1 cellular context compared by ENCODE assay signal in the genomic region with DNA sequence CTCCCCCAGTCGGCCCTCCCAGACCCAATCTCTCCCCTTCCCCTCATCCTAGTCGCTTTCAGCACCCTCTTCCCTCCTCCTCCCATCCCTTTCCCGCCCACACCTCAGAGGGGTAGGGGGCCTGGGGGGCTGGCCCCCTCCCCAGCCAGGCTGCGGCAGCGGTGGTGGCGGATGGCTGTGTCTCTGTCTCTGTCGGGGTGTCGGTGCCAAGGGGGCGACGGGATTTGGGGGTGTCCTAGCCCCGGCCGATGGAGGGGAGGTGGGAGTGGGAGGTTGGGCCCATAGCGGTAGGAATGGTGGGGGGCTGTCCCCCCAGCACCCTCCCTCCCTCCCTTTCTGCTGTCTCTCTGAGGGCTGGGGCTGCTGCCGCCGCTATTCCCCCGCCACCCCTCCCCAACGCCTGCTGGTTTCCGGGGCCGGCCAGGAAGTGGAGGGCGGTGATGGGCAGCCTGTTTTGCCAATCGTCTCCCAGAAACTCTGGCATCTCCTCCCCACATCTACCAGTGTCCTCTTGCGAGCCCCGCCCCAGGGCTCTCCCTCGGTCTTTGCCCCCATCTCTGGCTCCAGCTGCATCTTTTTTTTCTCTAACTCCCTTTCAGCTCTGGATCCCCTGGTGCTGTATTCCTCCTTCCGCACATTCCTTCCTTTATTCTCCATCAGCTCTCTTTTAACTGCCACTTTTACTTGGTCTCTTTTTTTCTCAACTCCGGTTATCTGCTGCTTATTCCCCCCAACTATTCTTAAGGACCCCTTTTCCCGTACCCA.
TF ChIP-seq lines count a peak whose summit lies in the region.

TSS of gene AGPAT1 (minus strand) at position 374 of the 765 bp plus-strand sequence. CDS start 4,588 bp downstream, outside the sequence.

TF ChIP-seq in K562, 482 proteins besides CTCF, POLR2A, EP300 and RAD21 (continued from another document and continues in another):
- TF ChIP-seq CCAR2 (IDR thresholded peaks at IDR 0.05; ENCODE audit: low read depth, low read length): no peak
- peak; percentile 77 for TF ChIP-seq RBFOX2 (IDR thresholded peaks at IDR 0.05; ENCODE audit: low read depth, low read length)
- TF ChIP-seq ZNF551 (CRISPR knock-in tag; IDR thresholded peaks at IDR 0.05): no peak
- TF ChIP-seq HMG20A (CRISPR knock-in tag; conservative IDR thresholded peaks at IDR 0.05): no peak
- TF ChIP-seq, protein P1, sequence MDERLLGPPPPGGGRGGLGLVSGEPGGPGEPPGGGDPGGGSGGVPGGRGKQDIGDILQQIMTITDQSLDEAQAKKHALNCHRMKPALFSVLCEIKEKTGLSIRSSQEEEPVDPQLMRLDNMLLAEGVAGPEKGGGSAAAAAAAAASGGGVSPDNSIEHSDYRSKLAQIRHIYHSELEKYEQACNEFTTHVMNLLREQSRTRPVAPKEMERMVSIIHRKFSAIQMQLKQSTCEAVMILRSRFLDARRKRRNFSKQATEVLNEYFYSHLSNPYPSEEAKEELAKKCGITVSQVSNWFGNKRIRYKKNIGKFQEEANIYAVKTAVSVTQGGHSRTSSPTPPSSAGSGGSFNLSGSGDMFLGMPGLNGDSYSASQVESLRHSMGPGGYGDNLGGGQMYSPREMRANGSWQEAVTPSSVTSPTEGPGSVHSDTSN (CRISPR knock-in tag; IDR thresholded peaks at IDR 0.05; ENCODE audit: low read depth): peak; percentile 96
- TF ChIP-seq, protein P1 (tag; conservative IDR thresholded peaks at IDR 0.05; ENCODE audit: low read depth): no peak
- peak; percentile 86 for TF ChIP-seq SP2 (IDR thresholded peaks at IDR 0.05; ENCODE audit: extremely low read depth, low read depth, low read length, poor library complexity, severe bottlenecking)
- TF ChIP-seq, protein P2, sequence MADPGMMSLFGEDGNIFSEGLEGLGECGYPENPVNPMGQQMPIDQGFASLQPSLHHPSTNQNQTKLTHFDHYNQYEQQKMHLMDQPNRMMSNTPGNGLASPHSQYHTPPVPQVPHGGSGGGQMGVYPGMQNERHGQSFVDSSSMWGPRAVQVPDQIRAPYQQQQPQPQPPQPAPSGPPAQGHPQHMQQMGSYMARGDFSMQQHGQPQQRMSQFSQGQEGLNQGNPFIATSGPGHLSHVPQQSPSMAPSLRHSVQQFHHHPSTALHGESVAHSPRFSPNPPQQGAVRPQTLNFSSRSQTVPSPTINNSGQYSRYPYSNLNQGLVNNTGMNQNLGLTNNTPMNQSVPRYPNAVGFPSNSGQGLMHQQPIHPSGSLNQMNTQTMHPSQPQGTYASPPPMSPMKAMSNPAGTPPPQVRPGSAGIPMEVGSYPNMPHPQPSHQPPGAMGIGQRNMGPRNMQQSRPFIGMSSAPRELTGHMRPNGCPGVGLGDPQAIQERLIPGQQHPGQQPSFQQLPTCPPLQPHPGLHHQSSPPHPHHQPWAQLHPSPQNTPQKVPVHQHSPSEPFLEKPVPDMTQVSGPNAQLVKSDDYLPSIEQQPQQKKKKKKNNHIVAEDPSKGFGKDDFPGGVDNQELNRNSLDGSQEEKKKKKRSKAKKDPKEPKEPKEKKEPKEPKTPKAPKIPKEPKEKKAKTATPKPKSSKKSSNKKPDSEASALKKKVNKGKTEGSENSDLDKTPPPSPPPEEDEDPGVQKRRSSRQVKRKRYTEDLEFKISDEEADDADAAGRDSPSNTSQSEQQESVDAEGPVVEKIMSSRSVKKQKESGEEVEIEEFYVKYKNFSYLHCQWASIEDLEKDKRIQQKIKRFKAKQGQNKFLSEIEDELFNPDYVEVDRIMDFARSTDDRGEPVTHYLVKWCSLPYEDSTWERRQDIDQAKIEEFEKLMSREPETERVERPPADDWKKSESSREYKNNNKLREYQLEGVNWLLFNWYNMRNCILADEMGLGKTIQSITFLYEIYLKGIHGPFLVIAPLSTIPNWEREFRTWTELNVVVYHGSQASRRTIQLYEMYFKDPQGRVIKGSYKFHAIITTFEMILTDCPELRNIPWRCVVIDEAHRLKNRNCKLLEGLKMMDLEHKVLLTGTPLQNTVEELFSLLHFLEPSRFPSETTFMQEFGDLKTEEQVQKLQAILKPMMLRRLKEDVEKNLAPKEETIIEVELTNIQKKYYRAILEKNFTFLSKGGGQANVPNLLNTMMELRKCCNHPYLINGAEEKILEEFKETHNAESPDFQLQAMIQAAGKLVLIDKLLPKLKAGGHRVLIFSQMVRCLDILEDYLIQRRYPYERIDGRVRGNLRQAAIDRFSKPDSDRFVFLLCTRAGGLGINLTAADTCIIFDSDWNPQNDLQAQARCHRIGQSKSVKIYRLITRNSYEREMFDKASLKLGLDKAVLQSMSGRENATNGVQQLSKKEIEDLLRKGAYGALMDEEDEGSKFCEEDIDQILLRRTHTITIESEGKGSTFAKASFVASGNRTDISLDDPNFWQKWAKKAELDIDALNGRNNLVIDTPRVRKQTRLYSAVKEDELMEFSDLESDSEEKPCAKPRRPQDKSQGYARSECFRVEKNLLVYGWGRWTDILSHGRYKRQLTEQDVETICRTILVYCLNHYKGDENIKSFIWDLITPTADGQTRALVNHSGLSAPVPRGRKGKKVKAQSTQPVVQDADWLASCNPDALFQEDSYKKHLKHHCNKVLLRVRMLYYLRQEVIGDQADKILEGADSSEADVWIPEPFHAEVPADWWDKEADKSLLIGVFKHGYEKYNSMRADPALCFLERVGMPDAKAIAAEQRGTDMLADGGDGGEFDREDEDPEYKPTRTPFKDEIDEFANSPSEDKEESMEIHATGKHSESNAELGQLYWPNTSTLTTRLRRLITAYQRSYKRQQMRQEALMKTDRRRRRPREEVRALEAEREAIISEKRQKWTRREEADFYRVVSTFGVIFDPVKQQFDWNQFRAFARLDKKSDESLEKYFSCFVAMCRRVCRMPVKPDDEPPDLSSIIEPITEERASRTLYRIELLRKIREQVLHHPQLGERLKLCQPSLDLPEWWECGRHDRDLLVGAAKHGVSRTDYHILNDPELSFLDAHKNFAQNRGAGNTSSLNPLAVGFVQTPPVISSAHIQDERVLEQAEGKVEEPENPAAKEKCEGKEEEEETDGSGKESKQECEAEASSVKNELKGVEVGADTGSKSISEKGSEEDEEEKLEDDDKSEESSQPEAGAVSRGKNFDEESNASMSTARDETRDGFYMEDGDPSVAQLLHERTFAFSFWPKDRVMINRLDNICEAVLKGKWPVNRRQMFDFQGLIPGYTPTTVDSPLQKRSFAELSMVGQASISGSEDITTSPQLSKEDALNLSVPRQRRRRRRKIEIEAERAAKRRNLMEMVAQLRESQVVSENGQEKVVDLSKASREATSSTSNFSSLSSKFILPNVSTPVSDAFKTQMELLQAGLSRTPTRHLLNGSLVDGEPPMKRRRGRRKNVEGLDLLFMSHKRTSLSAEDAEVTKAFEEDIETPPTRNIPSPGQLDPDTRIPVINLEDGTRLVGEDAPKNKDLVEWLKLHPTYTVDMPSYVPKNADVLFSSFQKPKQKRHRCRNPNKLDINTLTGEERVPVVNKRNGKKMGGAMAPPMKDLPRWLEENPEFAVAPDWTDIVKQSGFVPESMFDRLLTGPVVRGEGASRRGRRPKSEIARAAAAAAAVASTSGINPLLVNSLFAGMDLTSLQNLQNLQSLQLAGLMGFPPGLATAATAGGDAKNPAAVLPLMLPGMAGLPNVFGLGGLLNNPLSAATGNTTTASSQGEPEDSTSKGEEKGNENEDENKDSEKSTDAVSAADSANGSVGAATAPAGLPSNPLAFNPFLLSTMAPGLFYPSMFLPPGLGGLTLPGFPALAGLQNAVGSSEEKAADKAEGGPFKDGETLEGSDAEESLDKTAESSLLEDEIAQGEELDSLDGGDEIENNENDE (IDR thresholded peaks at IDR 0.05; ENCODE audit: low read depth, low read length): no peak
- 0 out of 2 replicates have a peak, but pooled peaks have one; percentile 22 for TF ChIP-seq JUND (IDR thresholded peaks at IDR 0.05; ENCODE audit: borderline replicate concordance, low read depth, low read length)
- TF ChIP-seq JUND (tag; IDR thresholded peaks at IDR 0.05; ENCODE audit: borderline replicate concordance, low read depth, low read length): peak; percentile 23; the same call in 1 of the 3 replicates
- TF ChIP-seq PHF20 (IDR thresholded peaks at IDR 0.05; ENCODE audit: partially characterized antibody): no peak
- peak; percentile 87; the same call in 1 of the 2 replicates for TF ChIP-seq TGIF2 (CRISPR knock-in tag; IDR thresholded peaks at IDR 0.05)
- no peak for TF ChIP-seq MAFF (IDR thresholded peaks at IDR 0.05; ENCODE audit: low read length)
- TF ChIP-seq ATF1 (CRISPR knock-in tag; IDR thresholded peaks at IDR 0.05): no peak
- TF ChIP-seq ATF1 (tag; IDR thresholded peaks at IDR 0.05): peak; percentile 47
- TF ChIP-seq, protein P3, sequence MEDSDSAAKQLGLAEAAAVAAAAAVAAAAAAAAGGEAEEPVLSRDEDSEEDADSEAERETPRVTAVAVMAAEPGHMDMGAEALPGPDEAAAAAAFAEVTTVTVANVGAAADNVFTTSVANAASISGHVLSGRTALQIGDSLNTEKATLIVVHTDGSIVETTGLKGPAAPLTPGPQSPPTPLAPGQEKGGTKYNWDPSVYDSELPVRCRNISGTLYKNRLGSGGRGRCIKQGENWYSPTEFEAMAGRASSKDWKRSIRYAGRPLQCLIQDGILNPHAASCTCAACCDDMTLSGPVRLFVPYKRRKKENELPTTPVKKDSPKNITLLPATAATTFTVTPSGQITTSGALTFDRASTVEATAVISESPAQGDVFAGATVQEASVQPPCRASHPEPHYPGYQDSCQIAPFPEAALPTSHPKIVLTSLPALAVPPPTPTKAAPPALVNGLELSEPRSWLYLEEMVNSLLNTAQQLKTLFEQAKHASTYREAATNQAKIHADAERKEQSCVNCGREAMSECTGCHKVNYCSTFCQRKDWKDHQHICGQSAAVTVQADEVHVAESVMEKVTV (CRISPR knock-in tag; IDR thresholded peaks at IDR 0.05): peak; percentile 28; the same call in 1 of the 2 replicates
- TF ChIP-seq NBN (IDR thresholded peaks at IDR 0.05; ENCODE audit: low read depth): peak; percentile 85
- TF ChIP-seq TSHZ1 (CRISPR knock-in tag; IDR thresholded peaks at IDR 0.05): no peak
- TF ChIP-seq LARP7 (IDR thresholded peaks at IDR 0.05): peak; percentile 99
- TF ChIP-seq CREB1 (IDR thresholded peaks at IDR 0.05): 0 out of 2 replicates have a peak, but pooled peaks have one; percentile 40
- no peak; the same call in 1 of the 2 replicates for TF ChIP-seq CREB1 (CRISPR knock-in tag; IDR thresholded peaks at IDR 0.05)
- TF ChIP-seq TSC22D4 (tag; IDR thresholded peaks at IDR 0.05): no peak
- TF ChIP-seq, protein P4, sequence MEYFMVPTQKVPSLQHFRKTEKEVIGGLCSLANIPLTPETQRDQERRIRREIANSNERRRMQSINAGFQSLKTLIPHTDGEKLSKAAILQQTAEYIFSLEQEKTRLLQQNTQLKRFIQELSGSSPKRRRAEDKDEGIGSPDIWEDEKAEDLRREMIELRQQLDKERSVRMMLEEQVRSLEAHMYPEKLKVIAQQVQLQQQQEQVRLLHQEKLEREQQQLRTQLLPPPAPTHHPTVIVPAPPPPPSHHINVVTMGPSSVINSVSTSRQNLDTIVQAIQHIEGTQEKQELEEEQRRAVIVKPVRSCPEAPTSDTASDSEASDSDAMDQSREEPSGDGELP (CRISPR knock-in tag; IDR thresholded peaks at IDR 0.05; ENCODE audit: borderline replicate concordance): peak; percentile 76; the same call in 1 of the 2 replicates
- peak; percentile 93; the same call in 1 of the 2 replicates for TF ChIP-seq HDGF (IDR thresholded peaks at IDR 0.05)
- TF ChIP-seq RUNX1 (IDR thresholded peaks at IDR 0.05; ENCODE audit: low read depth): no peak
- no peak for TF ChIP-seq HSF4 (CRISPR knock-in tag; IDR thresholded peaks at IDR 0.05; ENCODE audit: borderline replicate concordance)
- no peak for TF ChIP-seq TCF3 (CRISPR knock-in tag; IDR thresholded peaks at IDR 0.05)
- TF ChIP-seq ZNF239 (CRISPR knock-in tag; IDR thresholded peaks at IDR 0.05): no peak
- TF ChIP-seq, protein P5, sequence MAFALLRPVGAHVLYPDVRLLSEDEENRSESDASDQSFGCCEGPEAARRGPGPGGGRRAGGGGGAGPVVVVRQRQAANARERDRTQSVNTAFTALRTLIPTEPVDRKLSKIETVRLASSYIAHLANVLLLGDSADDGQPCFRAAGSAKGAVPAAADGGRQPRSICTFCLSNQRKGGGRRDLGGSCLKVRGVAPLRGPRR (CRISPR knock-in tag; IDR thresholded peaks at IDR 0.05): no peak
- no peak for TF ChIP-seq MEF2D (tag; conservative IDR thresholded peaks at IDR 0.05; ENCODE audit: low read depth)
- peak; percentile 20; the same call in 1 of the 2 replicates for TF ChIP-seq ZNF316 (IDR thresholded peaks at IDR 0.05)
- no peak for TF ChIP-seq ZNF77 (CRISPR knock-in tag; IDR thresholded peaks at IDR 0.05)
- TF ChIP-seq SAP30 (IDR thresholded peaks at IDR 0.05; ENCODE audit: borderline replicate concordance, insufficient read depth, low read depth, low read length, poor library complexity, severe bottlenecking): peak; percentile 63
- no peak; the same call in 1 of the 2 replicates for TF ChIP-seq CHD2 (IDR thresholded peaks at IDR 0.05; ENCODE audit: low read depth, low read length)
- TF ChIP-seq NR2F6 (CRISPR knock-in tag; IDR thresholded peaks at IDR 0.05): no peak
- TF ChIP-seq NR1H2 (CRISPR knock-in tag; IDR thresholded peaks at IDR 0.05): no peak
- TF ChIP-seq U2AF2 (optimal IDR thresholded peaks at IDR 0.05; ENCODE audit: low read depth, low read length): no peak
